ENCODE assay signal across 3 cellular contexts in the genomic region with DNA sequence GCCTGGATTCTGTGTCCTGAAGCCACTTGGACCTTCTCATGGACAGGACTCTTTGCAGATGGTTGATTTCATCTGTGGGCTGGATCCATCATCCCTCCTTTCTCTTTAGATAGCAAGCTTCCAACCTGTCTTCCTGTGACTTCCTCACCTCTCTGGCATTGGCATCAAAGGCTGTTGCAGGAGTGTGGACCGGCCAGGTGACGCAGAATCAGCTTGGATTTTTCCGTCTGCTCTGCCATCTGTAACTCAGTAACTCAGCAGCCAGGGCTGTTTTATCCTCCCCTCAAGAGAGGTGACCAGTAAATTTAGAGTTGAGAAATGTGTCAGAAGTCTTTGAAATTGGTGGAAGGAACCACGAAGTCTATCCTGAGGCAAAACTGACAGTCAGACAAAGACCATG.
"Had no signal": no experiment of that assay in that cellular context is flagged by ENCODE, and none has a peak within 500 bp of the region (broad histone marks: within the 10 kb centered on the region; RNA-seq: fewer than 3 reads in every experiment).

No MANE protein-coding gene starts in this region.

- H3K4me3 ChIP-seq: GM12878 had no signal

- ATAC-seq: GM12878 had no signal

- DNase-seq: GDM1, GF-D8 had no signal
